In the genomic region with DNA sequence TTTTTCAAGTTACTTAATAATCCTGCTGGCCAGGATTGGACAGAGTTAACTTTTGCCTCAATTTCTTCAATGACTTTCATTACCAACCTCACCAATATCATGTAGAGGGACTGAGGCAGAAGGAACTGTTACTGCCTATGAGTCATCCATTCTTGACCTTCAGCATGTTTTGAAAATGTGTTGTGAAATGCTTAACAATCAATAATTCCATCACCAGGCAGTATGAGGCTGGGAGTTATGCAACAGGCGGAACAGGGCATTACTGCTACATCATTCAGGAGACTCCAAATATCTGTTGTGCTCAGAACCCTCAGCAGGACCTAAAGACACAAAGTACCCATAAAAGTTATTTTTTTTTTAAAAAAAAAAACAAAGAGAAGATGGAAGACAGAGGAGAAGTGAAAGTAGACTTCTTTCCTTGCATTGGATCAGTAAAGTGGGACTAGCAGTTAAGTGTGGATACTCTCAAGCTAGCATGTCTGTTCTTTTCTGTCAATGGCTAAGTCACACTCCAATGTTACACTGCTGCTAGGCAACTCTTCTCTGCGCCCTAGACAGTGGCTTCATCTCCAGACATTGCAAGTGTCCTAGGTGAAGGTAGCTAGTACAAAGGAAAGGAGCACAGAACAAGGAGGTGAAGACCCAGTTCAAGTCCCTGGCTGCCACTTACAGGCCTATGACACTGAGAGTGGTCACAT, we compare ENCODE assay signal across 1 cellular context.
TF ChIP-seq lines count a peak whose summit lies in the region.

No MANE protein-coding gene starts in this region.

TF ChIP-seq in HepG2, 621 proteins besides CTCF, POLR2A, EP300 and RAD21 (continued from another document and continues in another):
- TF ChIP-seq, protein P1, sequence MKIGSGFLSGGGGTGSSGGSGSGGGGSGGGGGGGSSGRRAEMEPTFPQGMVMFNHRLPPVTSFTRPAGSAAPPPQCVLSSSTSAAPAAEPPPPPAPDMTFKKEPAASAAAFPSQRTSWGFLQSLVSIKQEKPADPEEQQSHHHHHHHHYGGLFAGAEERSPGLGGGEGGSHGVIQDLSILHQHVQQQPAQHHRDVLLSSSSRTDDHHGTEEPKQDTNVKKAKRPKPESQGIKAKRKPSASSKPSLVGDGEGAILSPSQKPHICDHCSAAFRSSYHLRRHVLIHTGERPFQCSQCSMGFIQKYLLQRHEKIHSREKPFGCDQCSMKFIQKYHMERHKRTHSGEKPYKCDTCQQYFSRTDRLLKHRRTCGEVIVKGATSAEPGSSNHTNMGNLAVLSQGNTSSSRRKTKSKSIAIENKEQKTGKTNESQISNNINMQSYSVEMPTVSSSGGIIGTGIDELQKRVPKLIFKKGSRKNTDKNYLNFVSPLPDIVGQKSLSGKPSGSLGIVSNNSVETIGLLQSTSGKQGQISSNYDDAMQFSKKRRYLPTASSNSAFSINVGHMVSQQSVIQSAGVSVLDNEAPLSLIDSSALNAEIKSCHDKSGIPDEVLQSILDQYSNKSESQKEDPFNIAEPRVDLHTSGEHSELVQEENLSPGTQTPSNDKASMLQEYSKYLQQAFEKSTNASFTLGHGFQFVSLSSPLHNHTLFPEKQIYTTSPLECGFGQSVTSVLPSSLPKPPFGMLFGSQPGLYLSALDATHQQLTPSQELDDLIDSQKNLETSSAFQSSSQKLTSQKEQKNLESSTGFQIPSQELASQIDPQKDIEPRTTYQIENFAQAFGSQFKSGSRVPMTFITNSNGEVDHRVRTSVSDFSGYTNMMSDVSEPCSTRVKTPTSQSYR (CRISPR knock-in tag; IDR thresholded peaks at IDR 0.05; ENCODE audit: borderline replicate concordance): 0 out of 2 replicates have a peak, but pooled peaks have one; percentile 14
- no peak for TF ChIP-seq MAZ (IDR thresholded peaks at IDR 0.05; ENCODE audit: borderline replicate concordance, low read depth, low read length)
- TF ChIP-seq MAZ (CRISPR knock-in tag; IDR thresholded peaks at IDR 0.05; ENCODE audit: low read depth): peak; percentile 32; the same call in 1 of the 2 replicates
- TF ChIP-seq ZNF766 (CRISPR knock-in tag; IDR thresholded peaks at IDR 0.05; ENCODE audit: borderline replicate concordance): no peak
- no peak for TF ChIP-seq ELF4 (CRISPR knock-in tag; IDR thresholded peaks at IDR 0.05; ENCODE audit: borderline replicate concordance)
- no peak for TF ChIP-seq BRF2 (CRISPR knock-in tag; IDR thresholded peaks at IDR 0.05)
- no peak for TF ChIP-seq HOXA7 (CRISPR knock-in tag; IDR thresholded peaks at IDR 0.05)
- no peak for TF ChIP-seq SRY (CRISPR knock-in tag; IDR thresholded peaks at IDR 0.05)
- TF ChIP-seq ZNF709 (CRISPR knock-in tag; IDR thresholded peaks at IDR 0.05): no peak
- 0 out of 2 replicates have a peak, but pooled peaks have one; percentile 52 for TF ChIP-seq HMGXB3 (CRISPR knock-in tag; IDR thresholded peaks at IDR 0.05; ENCODE audit: borderline replicate concordance)
- TF ChIP-seq ELF3 (CRISPR knock-in tag; IDR thresholded peaks at IDR 0.05): peak; percentile 79
- TF ChIP-seq TOE1 (CRISPR knock-in tag; IDR thresholded peaks at IDR 0.05): no peak
- no peak for TF ChIP-seq CHD4 (IDR thresholded peaks at IDR 0.05; ENCODE audit: borderline replicate concordance, low read length)
- TF ChIP-seq KLF11 (CRISPR knock-in tag; IDR thresholded peaks at IDR 0.05): no peak
- no peak for TF ChIP-seq ZNF354B (CRISPR knock-in tag; IDR thresholded peaks at IDR 0.05)
- TF ChIP-seq ZNF282 (IDR thresholded peaks at IDR 0.05; ENCODE audit: partially characterized antibody): no peak
- TF ChIP-seq UBTF (CRISPR knock-in tag; IDR thresholded peaks at IDR 0.05): no peak
- TF ChIP-seq ZNF30 (CRISPR knock-in tag; IDR thresholded peaks at IDR 0.05): no peak
- no peak for TF ChIP-seq ZNF572 (CRISPR knock-in tag; IDR thresholded peaks at IDR 0.05)
- TF ChIP-seq SIN3A (IDR thresholded peaks at IDR 0.05; ENCODE audit: borderline replicate concordance, low read depth, low read length): no peak
- no peak for TF ChIP-seq SAFB2 (CRISPR knock-in tag; IDR thresholded peaks at IDR 0.05; ENCODE audit: borderline replicate concordance, low read depth)
- no peak for TF ChIP-seq ZMAT5 (CRISPR knock-in tag; IDR thresholded peaks at IDR 0.05; ENCODE audit: borderline replicate concordance, low read depth)
- TF ChIP-seq ZFP36L1 (CRISPR knock-in tag; IDR thresholded peaks at IDR 0.05): no peak
- no peak for TF ChIP-seq KLF15 (CRISPR knock-in tag; IDR thresholded peaks at IDR 0.05; ENCODE audit: borderline replicate concordance)
- TF ChIP-seq, protein P2, sequence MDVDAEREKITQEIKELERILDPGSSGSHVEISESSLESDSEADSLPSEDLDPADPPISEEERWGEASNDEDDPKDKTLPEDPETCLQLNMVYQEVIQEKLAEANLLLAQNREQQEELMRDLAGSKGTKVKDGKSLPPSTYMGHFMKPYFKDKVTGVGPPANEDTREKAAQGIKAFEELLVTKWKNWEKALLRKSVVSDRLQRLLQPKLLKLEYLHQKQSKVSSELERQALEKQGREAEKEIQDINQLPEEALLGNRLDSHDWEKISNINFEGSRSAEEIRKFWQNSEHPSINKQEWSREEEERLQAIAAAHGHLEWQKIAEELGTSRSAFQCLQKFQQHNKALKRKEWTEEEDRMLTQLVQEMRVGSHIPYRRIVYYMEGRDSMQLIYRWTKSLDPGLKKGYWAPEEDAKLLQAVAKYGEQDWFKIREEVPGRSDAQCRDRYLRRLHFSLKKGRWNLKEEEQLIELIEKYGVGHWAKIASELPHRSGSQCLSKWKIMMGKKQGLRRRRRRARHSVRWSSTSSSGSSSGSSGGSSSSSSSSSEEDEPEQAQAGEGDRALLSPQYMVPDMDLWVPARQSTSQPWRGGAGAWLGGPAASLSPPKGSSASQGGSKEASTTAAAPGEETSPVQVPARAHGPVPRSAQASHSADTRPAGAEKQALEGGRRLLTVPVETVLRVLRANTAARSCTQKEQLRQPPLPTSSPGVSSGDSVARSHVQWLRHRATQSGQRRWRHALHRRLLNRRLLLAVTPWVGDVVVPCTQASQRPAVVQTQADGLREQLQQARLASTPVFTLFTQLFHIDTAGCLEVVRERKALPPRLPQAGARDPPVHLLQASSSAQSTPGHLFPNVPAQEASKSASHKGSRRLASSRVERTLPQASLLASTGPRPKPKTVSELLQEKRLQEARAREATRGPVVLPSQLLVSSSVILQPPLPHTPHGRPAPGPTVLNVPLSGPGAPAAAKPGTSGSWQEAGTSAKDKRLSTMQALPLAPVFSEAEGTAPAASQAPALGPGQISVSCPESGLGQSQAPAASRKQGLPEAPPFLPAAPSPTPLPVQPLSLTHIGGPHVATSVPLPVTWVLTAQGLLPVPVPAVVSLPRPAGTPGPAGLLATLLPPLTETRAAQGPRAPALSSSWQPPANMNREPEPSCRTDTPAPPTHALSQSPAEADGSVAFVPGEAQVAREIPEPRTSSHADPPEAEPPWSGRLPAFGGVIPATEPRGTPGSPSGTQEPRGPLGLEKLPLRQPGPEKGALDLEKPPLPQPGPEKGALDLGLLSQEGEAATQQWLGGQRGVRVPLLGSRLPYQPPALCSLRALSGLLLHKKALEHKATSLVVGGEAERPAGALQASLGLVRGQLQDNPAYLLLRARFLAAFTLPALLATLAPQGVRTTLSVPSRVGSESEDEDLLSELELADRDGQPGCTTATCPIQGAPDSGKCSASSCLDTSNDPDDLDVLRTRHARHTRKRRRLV (CRISPR knock-in tag; IDR thresholded peaks at IDR 0.05): no peak
- TF ChIP-seq TGIF2 (CRISPR knock-in tag; IDR thresholded peaks at IDR 0.05): no peak
- 0 out of 2 replicates have a peak, but pooled peaks have one; percentile 28 for TF ChIP-seq ZNF574 (CRISPR knock-in tag; IDR thresholded peaks at IDR 0.05)
- TF ChIP-seq ZNF20 (CRISPR knock-in tag; IDR thresholded peaks at IDR 0.05): no peak
- TF ChIP-seq, protein P3, sequence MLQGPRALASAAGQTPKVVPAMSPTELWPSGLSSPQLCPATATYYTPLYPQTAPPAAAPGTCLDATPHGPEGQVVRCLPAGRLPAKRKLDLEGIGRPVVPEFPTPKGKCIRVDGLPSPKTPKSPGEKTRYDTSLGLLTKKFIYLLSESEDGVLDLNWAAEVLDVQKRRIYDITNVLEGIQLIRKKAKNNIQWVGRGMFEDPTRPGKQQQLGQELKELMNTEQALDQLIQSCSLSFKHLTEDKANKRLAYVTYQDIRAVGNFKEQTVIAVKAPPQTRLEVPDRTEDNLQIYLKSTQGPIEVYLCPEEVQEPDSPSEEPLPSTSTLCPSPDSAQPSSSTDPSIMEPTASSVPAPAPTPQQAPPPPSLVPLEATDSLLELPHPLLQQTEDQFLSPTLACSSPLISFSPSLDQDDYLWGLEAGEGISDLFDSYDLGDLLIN (CRISPR knock-in tag; IDR thresholded peaks at IDR 0.05; ENCODE audit: borderline replicate concordance): no peak
- no peak for TF ChIP-seq SRF (IDR thresholded peaks at IDR 0.05; ENCODE audit: low read depth, low read length)
